In the genomic region with DNA sequence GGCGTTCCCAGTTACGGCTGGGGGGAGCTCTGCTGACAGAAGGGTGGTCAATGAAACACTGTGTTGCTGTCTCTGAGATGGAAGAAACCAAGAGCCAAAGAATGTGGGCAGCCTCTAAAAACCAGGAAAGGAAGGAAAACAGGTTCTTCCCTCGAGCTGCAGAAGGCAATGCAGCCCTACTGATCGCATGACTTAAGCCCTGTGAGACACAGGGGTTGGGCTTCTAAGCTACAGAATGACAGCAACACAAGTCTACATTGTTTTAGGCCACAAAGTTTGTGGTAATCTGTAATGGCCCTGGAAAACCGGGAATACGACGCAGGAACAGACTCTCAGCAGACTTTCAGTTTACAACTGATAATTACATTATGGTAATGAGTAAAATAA, we compare ENCODE assay signal across 24 cellular contexts. TPM values are rescaled to one million over a fixed set of nuclear protein-coding genes. Genes with fewer than 3 reads are reported as not detected.
"Had no signal": no experiment of that assay in that cellular context is flagged by ENCODE, and none has a peak within 500 bp of the region (broad histone marks: within the 10 kb centered on the region; RNA-seq: fewer than 3 reads in every experiment).

No MANE protein-coding gene starts in this region.

- H3K4me3 ChIP-seq: cardiac muscle cell had no signal

- DNase-seq: activated CD4-positive, alpha-beta memory T cell treated with anti-CD3 and anti-CD28 coated beads, Interleukin-2, amount 10 ng/mL, durations not matched to agents 7 days and 5 days; activated CD4-positive, alpha-beta T cell treated with anti-CD3 and anti-CD28 coated beads, Interleukin-2, amount 50 U/mL, for 1 hour; activated CD4-positive, CD25-positive, alpha-beta regulatory T cell; activated CD8-positive, alpha-beta memory T cell treated with anti-CD3 and anti-CD28 coated beads, Interleukin-2, amount 50 U/mL, for 4 hours; activated gamma-delta T cell treated with Interleukin-2 at 50 U/mL for 16 hours; activated naive CD4-positive, alpha-beta T cell treated with anti-CD3 and anti-CD28 coated beads, Interleukin-2, amount 10 ng/mL, durations not matched to agents 7 days and 5 days; activated naive CD8-positive, alpha-beta T cell treated with anti-CD3 and anti-CD28 coated beads for 36 hours; activated T-cell treated with anti-CD3 and anti-CD28 coated beads, Interleukin-2, amount 50 U/mL, for 72 hours; brain microvascular endothelial cell; Karpas-422; MM.1S; NCI-H1105 treated with DMSO at 0.1 percent for 48 hours; NCI-H1436 treated with DMSO at 0.1 percent for 48 hours; NCI-H187; NCI-H446; NCI-H524; PC-3; SHP77 treated with DMSO at 0.1 percent for 48 hours; T-cell; T-helper 2 cell; T1000 had no signal

- ATAC-seq: activated T-cell treated with anti-CD3 and anti-CD28 coated beads, Interleukin-2, amount 50 U/mL, for 72 hours; PC-3; T-cell had no signal

- H3K27ac ChIP-seq: brain microvascular endothelial cell, cardiac muscle cell had no signal

- FAIRE-seq: TTC549 had no signal

- H3K36me3 Mint-ChIP-seq: activated naive CD4-positive, alpha-beta T cell treated with anti-CD3 and anti-CD28 coated beads, Interleukin-2, amount 10 ng/mL, durations not matched to agents 7 days and 5 days; activated naive CD8-positive, alpha-beta T cell treated with anti-CD3 and anti-CD28 coated beads for 36 hours; T-cell had no signal

- H3K27me3 Mint-ChIP-seq: activated CD4-positive, alpha-beta memory T cell treated with anti-CD3 and anti-CD28 coated beads, Interleukin-2, amount 10 ng/mL, durations not matched to agents 7 days and 5 days; activated naive CD4-positive, alpha-beta T cell treated with anti-CD3 and anti-CD28 coated beads, Interleukin-2, amount 10 ng/mL, durations not matched to agents 7 days and 5 days; activated naive CD8-positive, alpha-beta T cell treated with anti-CD3 and anti-CD28 coated beads for 36 hours had no signal

- H3K27ac Mint-ChIP-seq: activated CD4-positive, alpha-beta memory T cell treated with anti-CD3 and anti-CD28 coated beads, Interleukin-2, amount 10 ng/mL, durations not matched to agents 7 days and 5 days; activated naive CD4-positive, alpha-beta T cell treated with anti-CD3 and anti-CD28 coated beads, Interleukin-2, amount 10 ng/mL, durations not matched to agents 7 days and 5 days; activated naive CD8-positive, alpha-beta T cell treated with anti-CD3 and anti-CD28 coated beads for 36 hours; activated T-cell treated with anti-CD3 and anti-CD28 coated beads, Interleukin-2, amount 50 U/mL, for 72 hours; activated T-helper 2 cell treated with anti-CD3 and anti-CD28 coated beads, Interferon-gamma antibody, Interleukin-2, Interleukin-4, amounts not matched to agents 10 μg/mL and 5 μg/mL and 100 μg/mL, durations not matched to agents 14 hours and 24 hours and 36 hours; T-cell had no signal

- H3K4me3 Mint-ChIP-seq: activated CD4-positive, alpha-beta memory T cell treated with anti-CD3 and anti-CD28 coated beads, Interleukin-2, amount 10 ng/mL, durations not matched to agents 7 days and 5 days; activated naive CD4-positive, alpha-beta T cell treated with anti-CD3 and anti-CD28 coated beads, Interleukin-2, amount 10 ng/mL, durations not matched to agents 7 days and 5 days; activated naive CD8-positive, alpha-beta T cell treated with anti-CD3 and anti-CD28 coated beads for 36 hours; activated T-cell treated with anti-CD3 and anti-CD28 coated beads, Interleukin-2, amount 50 U/mL, for 72 hours; T-cell had no signal

- H3K27me3 ChIP-seq: brain microvascular endothelial cell, cardiac muscle cell had no signal

- H3K4me1 Mint-ChIP-seq: activated CD4-positive, alpha-beta memory T cell treated with anti-CD3 and anti-CD28 coated beads, Interleukin-2, amount 10 ng/mL, durations not matched to agents 7 days and 5 days; activated naive CD4-positive, alpha-beta T cell treated with anti-CD3 and anti-CD28 coated beads, Interleukin-2, amount 10 ng/mL, durations not matched to agents 7 days and 5 days; activated naive CD8-positive, alpha-beta T cell treated with anti-CD3 and anti-CD28 coated beads for 36 hours; T-cell had no signal

- H3K9me3 Mint-ChIP-seq: activated CD4-positive, alpha-beta memory T cell treated with anti-CD3 and anti-CD28 coated beads, Interleukin-2, amount 10 ng/mL, durations not matched to agents 7 days and 5 days; activated naive CD4-positive, alpha-beta T cell treated with anti-CD3 and anti-CD28 coated beads, Interleukin-2, amount 10 ng/mL, durations not matched to agents 7 days and 5 days; activated naive CD8-positive, alpha-beta T cell treated with anti-CD3 and anti-CD28 coated beads for 36 hours; activated T-cell treated with anti-CD3 and anti-CD28 coated beads, Interleukin-2, amount 50 U/mL, for 72 hours; activated T-helper 2 cell treated with anti-CD3 and anti-CD28 coated beads, Interferon-gamma antibody, Interleukin-2, Interleukin-4, amounts not matched to agents 10 μg/mL and 5 μg/mL and 100 μg/mL, durations not matched to agents 14 hours and 24 hours and 36 hours; T-cell had no signal

RNA-seq across cellular contexts. Expression of a gene that starts 38.2 kb away (rescaled TPM):
- total RNA-seq: activated CD4-positive, alpha-beta memory T cell treated with anti-CD3 and anti-CD28 coated beads, Interleukin-2, amount 10 ng/mL, durations not matched to agents 7 days and 5 days; activated naive CD8-positive, alpha-beta T cell treated with anti-CD3 and anti-CD28 coated beads for 36 hours; activated T-cell treated with anti-CD3 and anti-CD28 coated beads, Interleukin-2, amount 50 U/mL, for 72 hours; activated T-helper 2 cell treated with anti-CD3 and anti-CD28 coated beads, Interferon-gamma antibody, Interleukin-2, Interleukin-4, amounts not matched to agents 10 μg/mL and 5 μg/mL and 100 μg/mL, durations not matched to agents 14 hours and 24 hours and 36 hours; PC-3; T-cell had no signal
